Comparison of ENCODE assay signal across 33 cellular contexts in the genomic region with DNA sequence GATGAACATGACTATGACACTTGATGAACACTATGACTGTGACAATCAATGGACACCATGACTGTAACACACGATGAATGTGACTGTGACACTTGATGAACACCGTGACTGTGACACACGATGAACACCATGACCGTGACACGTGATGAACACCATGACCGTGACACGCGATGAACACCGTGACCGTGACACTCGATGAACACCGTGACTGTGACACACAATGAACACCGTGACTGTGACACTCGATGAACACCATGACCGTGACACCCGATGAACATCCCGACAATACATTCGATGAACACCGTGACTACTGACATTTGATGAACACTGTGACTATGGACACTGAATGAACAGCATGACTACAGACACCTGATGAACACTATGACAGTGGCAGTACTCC. TPM values are rescaled to one million over a fixed set of nuclear protein-coding genes. Genes with fewer than 3 reads are reported as not detected.
"Had no signal": no experiment of that assay in that cellular context is flagged by ENCODE, and none has a peak within 500 bp of the region (broad histone marks: within the 10 kb centered on the region; RNA-seq: fewer than 3 reads in every experiment).

No MANE protein-coding gene starts in this region.

- H3K9ac ChIP-seq: KMS-11, SK-N-SH had no signal

- H3K36me3 ChIP-seq: adrenal gland, breast epithelium, SJSA1 had no signal

- DNase-seq: activated CD4-positive, alpha-beta T cell treated with anti-CD3 and anti-CD28 coated beads for 36 hours; activated CD4-positive, alpha-beta T cell treated with anti-CD3 and anti-CD28 coated beads, Interleukin-2, amount 10 ng/mL, durations not matched to agents 7 days and 5 days; activated CD4-positive, alpha-beta T cell treated with anti-CD3 and anti-CD28 coated beads, Interleukin-2, amount 50 U/mL, for 48 hours; activated CD8-positive, alpha-beta T cell treated with anti-CD3 and anti-CD28 coated beads, Interleukin-2, amount 10 ng/mL, durations not matched to agents 7 days and 5 days; activated gamma-delta T cell treated with Interleukin-2 at 50 U/mL for 16 hours; activated naive CD4-positive, alpha-beta T cell treated with anti-CD3 and anti-CD28 coated beads for 36 hours; activated T-cell treated with anti-CD3 and anti-CD28 coated beads, Interleukin-2, amount 50 U/mL, for 24 hours; adrenal gland; body of pancreas; NCI-H1105; NCI-H1417 treated with DMSO at 0.1 percent for 48 hours; NCI-H187 treated with DMSO at 0.1 percent for 48 hours; NCI-H2081 treated with DMSO at 0.1 percent for 48 hours; NCI-H226; NCI-H524 treated with DMSO at 0.1 percent for 48 hours; SHP77 had no signal

- H3K27me3 Mint-ChIP-seq: activated CD4-positive, alpha-beta T cell treated with anti-CD3 and anti-CD28 coated beads for 36 hours; activated CD4-positive, alpha-beta T cell treated with anti-CD3 and anti-CD28 coated beads, Interleukin-2, amount 10 ng/mL, durations not matched to agents 7 days and 5 days; activated T-cell treated with anti-CD3 and anti-CD28 coated beads, Interleukin-2, amount 50 U/mL, for 24 hours had no signal

- H3K27me3 ChIP-seq: adrenal gland, body of pancreas had no signal

- ATAC-seq: activated CD4-positive, alpha-beta T cell treated with anti-CD3 and anti-CD28 coated beads for 36 hours; activated CD4-positive, CD25-positive, alpha-beta regulatory T cell treated with anti-CD3 and anti-CD28 coated beads, Interleukin-2, amount 50 U/mL, for 24 hours; activated CD8-positive, alpha-beta T cell treated with anti-CD3 and anti-CD28 coated beads, Interleukin-2, amount 10 ng/mL, durations not matched to agents 7 days and 5 days; activated naive CD4-positive, alpha-beta T cell treated with anti-CD3 and anti-CD28 coated beads, Interleukin-2, amount 50 U/mL, for 72 hours; body of pancreas; Panc1; WTC11 had no signal

- H3K4me3 ChIP-seq: adrenal gland, body of pancreas, breast epithelium, SJSA1 had no signal

- H3K9me3 ChIP-seq: adrenal gland, body of pancreas, breast epithelium, SJSA1, SK-N-SH had no signal

- H3K27ac ChIP-seq: adrenal gland, body of pancreas, breast epithelium, KMS-11, SJSA1 had no signal

- H3K4me1 Mint-ChIP-seq: activated CD4-positive, alpha-beta T cell treated with anti-CD3 and anti-CD28 coated beads, Interleukin-2, amount 10 ng/mL, durations not matched to agents 7 days and 5 days; WTC11 had no signal

- H3K4me3 Mint-ChIP-seq: activated CD4-positive, alpha-beta T cell treated with anti-CD3 and anti-CD28 coated beads for 36 hours; activated CD4-positive, alpha-beta T cell treated with anti-CD3 and anti-CD28 coated beads, Interleukin-2, amount 10 ng/mL, durations not matched to agents 7 days and 5 days; activated CD8-positive, alpha-beta T cell treated with anti-CD3 and anti-CD28 coated beads, Interleukin-2, amount 10 ng/mL, durations not matched to agents 7 days and 5 days; activated naive CD4-positive, alpha-beta T cell treated with anti-CD3 and anti-CD28 coated beads for 36 hours; activated T-cell treated with anti-CD3 and anti-CD28 coated beads, Interleukin-2, amount 50 U/mL, for 24 hours; activated T-helper 1 cell treated with anti-CD3 and anti-CD28 coated beads, Interleukin-12 subunit alpha, Interleukin-12 subunit beta, Interleukin-2, Interleukin-4 antibody, amounts not matched to agents 30 ng/mL and 10 ng/mL and 1 ng/mL, durations not matched to agents 14 hours and 24 hours and 36 hours; T-helper 1 cell treated with Interleukin-12 subunit alpha and Interleukin-12 subunit beta and Interleukin-4 antibody, amounts not matched to agents 30 μg/mL and 1 μg/mL, for 36 hours; T-helper 2 cell treated with Interferon-gamma antibody and Interleukin-4, amounts not matched to agents 5 μg/mL and 100 μg/mL, for 36 hours; WTC11 had no signal

- H3K4me1 ChIP-seq: adrenal gland, body of pancreas, breast epithelium, SJSA1 had no signal

- H3K4me2 ChIP-seq: KMS-11, SK-N-SH had no signal

- FAIRE-seq: TTC549 had no signal

RNA-seq across cellular contexts. Expression of a gene that starts 30.9 kb away (rescaled TPM):
- total RNA-seq: body of pancreas, LHCN-M2, NCI-H460, RPMI7951, SJSA1 had no signal

RNA-seq across cellular contexts. Expression of a gene that starts 42.6 kb away (rescaled TPM):
- total RNA-seq: activated CD4-positive, alpha-beta T cell treated with anti-CD3 and anti-CD28 coated beads, Interleukin-2, amount 10 ng/mL, durations not matched to agents 7 days and 5 days; activated CD8-positive, alpha-beta T cell treated with anti-CD3 and anti-CD28 coated beads, Interleukin-2, amount 10 ng/mL, durations not matched to agents 7 days and 5 days; activated T-helper 1 cell treated with anti-CD3 and anti-CD28 coated beads, Interleukin-12 subunit alpha, Interleukin-12 subunit beta, Interleukin-2, Interleukin-4 antibody, amounts not matched to agents 30 ng/mL and 10 ng/mL and 1 ng/mL, durations not matched to agents 14 hours and 24 hours and 36 hours; cardiac septum; NCI-H460; RPMI7951 had no signal

RNA-seq across cellular contexts. Expression of a gene that starts 51.7 kb away (rescaled TPM):
- total RNA-seq: astrocyte, LHCN-M2, NCI-H460, RPMI7951, SJSA1 had no signal
- polyA plus RNA-seq: SK-N-SH had no signal
